Comparison of ENCODE assay signal across 8 cellular contexts in the genomic region with DNA sequence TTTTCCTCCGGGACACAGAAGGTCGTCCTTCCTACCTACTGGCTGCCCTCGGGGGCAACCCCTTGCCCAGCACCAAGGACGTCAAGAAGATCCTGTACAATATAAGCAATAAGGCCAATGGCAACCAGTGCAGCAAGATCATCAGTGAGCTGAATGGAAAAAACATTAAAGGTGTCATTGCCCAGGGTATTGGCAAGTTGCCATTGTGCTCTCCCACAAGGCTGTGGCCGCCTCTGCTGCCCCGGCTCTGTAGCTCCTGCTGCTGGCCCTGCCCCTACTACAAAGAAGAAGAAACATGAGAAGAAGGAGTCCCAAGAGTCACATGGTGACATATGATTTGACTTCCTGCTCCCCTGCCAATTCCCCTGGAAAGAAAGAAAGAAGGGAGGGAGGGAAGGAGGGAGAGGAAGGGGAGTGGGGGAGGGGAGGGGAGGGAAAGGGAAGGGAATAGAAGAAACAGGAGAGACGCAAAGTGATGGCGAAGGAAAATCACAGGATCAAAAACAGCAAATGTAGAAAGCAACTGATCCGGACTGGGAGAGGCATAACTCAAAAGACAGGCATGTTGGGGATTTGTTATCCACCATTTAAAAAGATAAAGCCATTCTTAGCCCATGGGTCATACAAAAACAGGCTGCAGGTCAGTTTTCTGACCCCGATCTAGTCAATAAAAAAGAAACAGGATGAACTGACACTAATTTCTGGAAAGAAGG.
DNase-seq lines count a peak whose midpoint lies in the region; ATAC-seq and FAIRE-seq lines count a peak whose summit lies in the region.

No MANE protein-coding gene starts in this region.

- peaks cover 49% of the 10 kb centered on the region for H3K4me1 Mint-ChIP-seq in activated CD4-positive, alpha-beta memory T cell treated with anti-CD3 and anti-CD28 coated beads for 36 hours (ENCODE audit: low read depth)

- H3K27me3 ChIP-seq in iPS DF 6.9 (ENCODE audit: control insufficient read depth, insufficient read depth, low read length): no peaks in the 10 kb centered on the region

- H3K27ac ChIP-seq in iPS DF 6.9 (ENCODE audit: low read length): no peak overlapping the region

- intact Hi-C loops in activated CD4-positive, alpha-beta memory T cell treated with anti-CD3 and anti-CD28 coated beads for 36 hours (cut with micrococcal nuclease): loop anchor here (2.0 to 5.0 kb wide), 5 partner anchors 36 to 216 kb away; partner anchors contain the start of genes AMN1 and RESF1

- peak; percentile 76 for DNase-seq in ELF-1 (ENCODE audit: low read depth, low spot score)
- DNase-seq in NAMALWA (ENCODE audit: low spot score): peak; percentile 65
- peak; percentile 53 for DNase-seq in activated CD4-positive, alpha-beta memory T cell treated with anti-CD3 and anti-CD28 coated beads for 36 hours
- DNase-seq in iPS DF 6.9 (ENCODE audit: low read depth, low spot score): peak; percentile 37
- DNase-seq in urothelium cell line (ENCODE audit: low spot score): peak; percentile 74

- ATAC-seq in GM19351 (IDR thresholded peaks at IDR 0.05; ENCODE audit: unreplicated experiment): no peak
- no peak for ATAC-seq in HG03097 (IDR thresholded peaks at IDR 0.05; ENCODE audit: low FRiP score, unreplicated experiment)
- ATAC-seq in GM18867 (IDR thresholded peaks at IDR 0.05; ENCODE audit: unreplicated experiment): no peak

- FAIRE-seq in urothelium cell line (lab: Jason Lieb, UNC): no peak

- H3K4me3 ChIP-seq in iPS DF 6.9 (ENCODE audit: low read length): no peak overlapping the region

- POLR2A ChIA-PET in activated CD4-positive, alpha-beta memory T cell treated with anti-CD3 and anti-CD28 coated beads for 36 hours (lab: Charles Lee): no interaction called here

- no peaks in the 10 kb centered on the region for H3K27me3 Mint-ChIP-seq in activated CD4-positive, alpha-beta memory T cell treated with anti-CD3 and anti-CD28 coated beads for 36 hours

- H3K36me3 ChIP-seq in iPS DF 6.9 (ENCODE audit: control insufficient read depth, insufficient read depth, low read length): no peaks in the 10 kb centered on the region

- WGBS in iPS DF 6.9 (ENCODE audit: insufficient coverage, insufficient read length): no CpG with 5 or more reads among the region's 10 CpGs

- peaks cover 45% of the 10 kb centered on the region for H3K36me3 Mint-ChIP-seq in activated CD4-positive, alpha-beta memory T cell treated with anti-CD3 and anti-CD28 coated beads for 36 hours

- peak overlapping the region; percentile 14 for H3K4me3 Mint-ChIP-seq in activated CD4-positive, alpha-beta memory T cell treated with anti-CD3 and anti-CD28 coated beads for 36 hours

- no peaks in the 10 kb centered on the region for H3K9me3 ChIP-seq in iPS DF 6.9 (ENCODE audit: control insufficient read depth, insufficient read depth, low read length)

- peaks cover 5% of the 10 kb centered on the region; the same call in 1 of the 2 replicates for H3K4me1 ChIP-seq in iPS DF 6.9 (ENCODE audit: control insufficient read depth, insufficient read depth, low read length)

- CTCF ChIA-PET in activated CD4-positive, alpha-beta memory T cell treated with anti-CD3 and anti-CD28 coated beads for 36 hours (lab: Charles Lee): no interaction called here

- peaks cover 53% of the 10 kb centered on the region for H3K9me3 Mint-ChIP-seq in activated CD4-positive, alpha-beta memory T cell treated with anti-CD3 and anti-CD28 coated beads for 36 hours

- peak overlapping the region; percentile 95 for H3K27ac Mint-ChIP-seq in activated CD4-positive, alpha-beta memory T cell treated with anti-CD3 and anti-CD28 coated beads for 36 hours
